ENCODE assay signal across 1 cellular context in the genomic region with DNA sequence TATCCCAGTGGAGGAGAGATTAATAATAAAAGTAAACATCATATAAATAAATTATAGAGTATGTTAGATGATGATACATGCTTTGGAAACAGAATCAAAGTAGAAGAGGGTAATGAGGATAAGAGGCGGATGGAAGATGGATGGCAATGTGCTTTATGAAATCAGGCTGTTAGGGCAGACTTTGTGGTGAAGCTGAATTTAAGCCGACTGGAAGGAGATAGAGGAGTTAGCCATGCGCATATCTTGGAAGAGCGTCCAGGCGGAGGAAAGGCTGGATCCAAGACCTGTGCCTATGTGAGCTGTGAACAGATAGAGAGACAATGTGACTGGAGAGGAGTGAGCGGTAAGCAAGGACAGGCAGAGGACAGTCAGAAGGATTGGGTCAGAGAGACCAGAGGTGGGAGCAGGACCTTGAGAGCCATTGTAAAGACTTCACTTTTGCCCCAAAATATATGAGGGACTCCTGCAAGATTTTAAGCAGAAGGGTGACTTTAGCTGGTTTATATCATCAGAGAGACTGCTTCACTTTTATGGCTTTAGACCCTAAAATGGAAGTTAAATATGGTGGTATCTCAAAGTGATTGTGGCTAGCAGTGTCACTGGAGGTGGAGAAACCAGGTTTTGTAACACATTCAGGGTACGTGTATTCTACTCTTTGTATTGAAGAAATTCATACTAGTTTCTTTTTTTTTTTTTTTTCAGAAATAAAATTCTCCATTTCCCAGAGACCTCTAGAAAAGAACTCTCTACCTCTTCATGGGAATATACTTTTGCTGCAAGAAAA.
TF ChIP-seq lines count a peak whose summit lies in the region.

No MANE protein-coding gene starts in this region.

TF ChIP-seq in H1, 55 proteins besides CTCF, POLR2A, EP300 and RAD21:
- TF ChIP-seq CTBP2 (IDR thresholded peaks at IDR 0.05; ENCODE audit: borderline replicate concordance, insufficient read depth, insufficient read length, low read length): no peak
- TF ChIP-seq BRCA1 (IDR thresholded peaks at IDR 0.05; ENCODE audit: low read depth, low read length): no peak
- no peak for TF ChIP-seq MAFK (IDR thresholded peaks at IDR 0.05; ENCODE audit: low read depth, low read length)
- no peak for TF ChIP-seq NRF1 (IDR thresholded peaks at IDR 0.05; ENCODE audit: low read depth, low read length)
- TF ChIP-seq CBX8 (IDR thresholded peaks at IDR 0.05; ENCODE audit: borderline replicate concordance, low read depth, low read length): no peak
- no peak for TF ChIP-seq JUN (IDR thresholded peaks at IDR 0.05; ENCODE audit: low read depth, low read length)
- TF ChIP-seq EGR1 (IDR thresholded peaks at IDR 0.05; ENCODE audit: borderline replicate concordance, low read depth, low read length): no peak
